In the genomic region with DNA sequence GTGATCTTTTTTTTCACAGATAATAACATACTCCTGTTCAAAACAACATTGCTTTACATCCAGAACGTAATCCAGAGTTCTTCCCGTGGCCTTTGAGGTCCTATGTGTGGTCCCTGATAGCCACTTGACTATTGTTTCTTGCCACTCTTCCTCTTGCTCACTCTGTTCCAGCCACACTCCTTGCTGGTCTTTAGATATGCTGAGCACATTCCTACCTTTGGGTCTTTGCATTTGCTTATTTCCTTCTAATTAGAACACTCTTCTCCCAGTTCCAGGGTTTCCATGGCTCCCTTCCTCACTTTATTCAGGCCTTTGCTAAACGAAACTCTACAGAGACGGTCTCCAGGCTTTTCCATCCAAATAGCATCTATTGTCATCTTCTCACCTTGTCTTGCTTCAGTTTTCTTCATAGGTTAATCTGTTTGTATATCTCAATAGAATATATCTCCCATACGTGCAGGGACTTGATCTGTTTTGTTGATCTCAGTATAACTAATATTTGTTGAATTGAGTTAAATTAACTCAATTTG, we compare ENCODE assay signal across 16 cellular contexts.
"Had no signal": no experiment of that assay in that cellular context is flagged by ENCODE, and none has a peak within 500 bp of the region (broad histone marks: within the 10 kb centered on the region; RNA-seq: fewer than 3 reads in every experiment).

No MANE protein-coding gene starts in this region.

- DNase-seq: activated B cell treated with CpG ODN at 0.5 μM for 24 hours; activated CD4-positive, alpha-beta T cell treated with anti-CD3 and anti-CD28 coated beads, Interleukin-2, amount 10 ng/mL, durations not matched to agents 24 days and 14 days; activated naive CD4-positive, alpha-beta T cell treated with anti-CD3 and anti-CD28 coated beads, Interleukin-2, amount 50 U/mL, for 16 hours; dorsolateral prefrontal cortex; endodermal cell; kidney; left lung; right cardiac atrium; small intestine; trophoblast cell had no signal

- FAIRE-seq: small intestine had no signal

- H3K9me3 Mint-ChIP-seq: activated B cell treated with CpG ODN at 0.5 μM for 24 hours; activated CD4-positive, alpha-beta T cell treated with anti-CD3 and anti-CD28 coated beads, Interleukin-2, amount 10 ng/mL, durations not matched to agents 24 days and 14 days; endodermal cell; natural killer cell treated with Interleukin-12 subunit alpha and Interleukin-12 subunit beta and Interleukin-15 and Interleukin-18, amount 100 ng/mL, for 72 hours; stimulated activated naive CD8-positive, alpha-beta T cell treated with anti-CD3 and anti-CD28 coated beads, Interleukin-15, Interleukin-2, amounts not matched to agents 100 ng/mL and 50 ng/mL, for 24 hours had no signal

- H3K27me3 Mint-ChIP-seq: activated B cell treated with CpG ODN at 0.5 μM for 24 hours; activated CD4-positive, alpha-beta T cell treated with anti-CD3 and anti-CD28 coated beads, Interleukin-2, amount 10 ng/mL, durations not matched to agents 24 days and 14 days; natural killer cell treated with Interleukin-12 subunit alpha and Interleukin-12 subunit beta and Interleukin-15 and Interleukin-18, amount 100 ng/mL, for 72 hours; progenitor cell of endocrine pancreas; stimulated activated naive CD8-positive, alpha-beta T cell treated with anti-CD3 and anti-CD28 coated beads, Interleukin-15, Interleukin-2, amounts not matched to agents 100 ng/mL and 50 ng/mL, for 24 hours had no signal

- H3K4me2 ChIP-seq: hepatocyte had no signal

- H2AFZ ChIP-seq: hepatocyte had no signal

- H3K4me1 Mint-ChIP-seq: activated B cell treated with CpG ODN at 0.5 μM for 24 hours had no signal

- H3K4me1 ChIP-seq: suprapubic skin had no signal

- ATAC-seq: natural killer cell treated with Interleukin-12 subunit alpha and Interleukin-12 subunit beta and Interleukin-15 and Interleukin-18, amount 100 ng/mL, for 72 hours had no signal

- H3K27ac Mint-ChIP-seq: activated B cell treated with CpG ODN at 0.5 μM for 24 hours; activated CD4-positive, alpha-beta T cell treated with anti-CD3 and anti-CD28 coated beads, Interleukin-2, amount 10 ng/mL, durations not matched to agents 24 days and 14 days; progenitor cell of endocrine pancreas; stimulated activated naive CD8-positive, alpha-beta T cell treated with anti-CD3 and anti-CD28 coated beads, Interleukin-15, Interleukin-2, amounts not matched to agents 100 ng/mL and 50 ng/mL, for 24 hours had no signal

- H3K4me3 ChIP-seq: cardiac muscle cell, dorsolateral prefrontal cortex, hepatocyte, left lung, suprapubic skin had no signal

- H3K27ac ChIP-seq: hepatocyte, left lung, suprapubic skin had no signal

- H3K9me3 ChIP-seq: left lung, suprapubic skin had no signal

- H3K27me3 ChIP-seq: cardiac muscle cell, dorsolateral prefrontal cortex, hepatocyte, left lung, suprapubic skin had no signal

- H3K4me3 Mint-ChIP-seq: activated B cell treated with CpG ODN at 0.5 μM for 24 hours; activated CD4-positive, alpha-beta T cell treated with anti-CD3 and anti-CD28 coated beads, Interleukin-2, amount 10 ng/mL, durations not matched to agents 24 days and 14 days; endodermal cell; natural killer cell treated with Interleukin-12 subunit alpha and Interleukin-12 subunit beta and Interleukin-15 and Interleukin-18, amount 100 ng/mL, for 72 hours; stimulated activated naive CD8-positive, alpha-beta T cell treated with anti-CD3 and anti-CD28 coated beads, Interleukin-15, Interleukin-2, amounts not matched to agents 100 ng/mL and 50 ng/mL, for 24 hours had no signal
